9 cellular contexts compared by ENCODE assay signal in genomic region chr18:51361130-51361860, GRCh38.
DNase-seq lines count a peak whose midpoint lies in the region; ATAC-seq and TF ChIP-seq lines count a peak whose summit lies in the region.
"Had no signal": no experiment of that assay in that cellular context is flagged by ENCODE, and none has a peak within 500 bp of the region (broad histone marks: within the 10 kb centered on the region; RNA-seq: fewer than 3 reads in every experiment).

No MANE protein-coding gene starts in this region.

- H3K9ac ChIP-seq in SK-N-SH: no peak overlapping the region

- 62% methylated on average over 6 of the region's 6 CpGs for WGBS in suprapubic skin
- 54% methylated on average over 6 of the region's 6 CpGs for WGBS in SK-N-SH (ENCODE audit: low lambda C conversion rate)

- H3K27ac ChIP-seq in left ventricle myocardium inferior (replicated peaks): peak overlapping the region; percentile 77
- H3K27ac ChIP-seq in suprapubic skin: no peak overlapping the region
- no peak overlapping the region for H3K27ac ChIP-seq in SK-N-SH (ENCODE audit: low read depth in 2 of 2, low read length in 1 of 2)

- CTCF ChIA-PET in SK-N-SH (lab: Yijun Ruan, JAX): interaction anchor here (0.8 kb wide), 1 partner anchor 17 kb away, joined by 3 read pairs; no protein-coding TSS in a partner anchor

- intact Hi-C loops in left ventricle myocardium inferior (cut with micrococcal nuclease): no loop called here

- TF ChIP-seq RAD21 in SK-N-SH (IDR thresholded peaks at IDR 0.05; ENCODE audit: low read length): no peak

- H4K20me1 ChIP-seq in SK-N-SH (ENCODE audit: insufficient read depth): no peaks in the 10 kb centered on the region

- H3K9me3 ChIP-seq in left ventricle myocardium inferior (replicated peaks): no peaks in the 10 kb centered on the region
- no peaks in the 10 kb centered on the region for H3K9me3 ChIP-seq in suprapubic skin
- H3K9me3 ChIP-seq in SK-N-SH: no peaks in the 10 kb centered on the region

- peak; percentile 86 for ATAC-seq in GM21825 (IDR thresholded peaks at IDR 0.05; ENCODE audit: unreplicated experiment)

- no peaks in the 10 kb centered on the region for H3F3A ChIP-seq in SK-N-SH (replicated peaks; ENCODE audit: insufficient read depth)

- H3K4me3 ChIP-seq in left ventricle myocardium inferior: no peak overlapping the region
- H3K4me3 ChIP-seq in suprapubic skin: no peak overlapping the region
- H3K4me3 ChIP-seq in SK-N-SH (ENCODE audit: low read depth in 2 of 2, low read length in 1 of 2): no peak overlapping the region

- H3K27me3 ChIP-seq in left ventricle myocardium inferior (ENCODE audit: low read depth) (no peaks in the 10 kb centered on the region), suprapubic skin (no peaks in the 10 kb centered on the region), SK-N-SH (ENCODE audit: insufficient read depth) (no peaks in the 10 kb centered on the region)

- no peak overlapping the region for H3K4me2 ChIP-seq in SK-N-SH

- DNase-seq in GM13977 (ENCODE audit: low spot score) (peak; percentile 17), NOMO-1 treated with dmso at 0.1 percent for 144 hours (lab: John Stamatoyannopoulos, UW; ENCODE audit: unreplicated experiment) (peak; percentile 59), left ventricle myocardium inferior (no peak), suprapubic skin (ENCODE audit: low spot score in 2 of 2) (no peak), iPS-NIHi11 (ENCODE audit: low spot score) (no peak), SK-N-SH (no peak), NCI-H446 (lab: John Stamatoyannopoulos, UW) (no peak)
- DNase-seq: NCI-H1417 treated with DMSO at 0.1 percent for 48 hours had no signal

- no peak overlapping the region for H2AFZ ChIP-seq in SK-N-SH (ENCODE audit: low read depth)

- TF ChIP-seq CTCF in GM13977 (IDR thresholded peaks at IDR 0.05; ENCODE audit: extremely low read depth, insufficient read depth, missing control alignments) (no peak), left ventricle myocardium inferior (IDR thresholded peaks at IDR 0.05; ENCODE audit: borderline replicate concordance) (no peak), suprapubic skin (IDR thresholded peaks at IDR 0.05) (no peak), SK-N-SH (IDR thresholded peaks at IDR 0.05) (no peak)

- TF ChIP-seq POLR2A in suprapubic skin (IDR thresholded peaks at IDR 0.05): no peak

- H3K36me3 ChIP-seq in left ventricle myocardium inferior: no peaks in the 10 kb centered on the region
- no peaks in the 10 kb centered on the region for H3K36me3 ChIP-seq in suprapubic skin
- no peaks in the 10 kb centered on the region for H3K36me3 ChIP-seq in SK-N-SH (replicated peaks in 1 of 2; ENCODE audit: control insufficient read depth in 1 of 2, insufficient read depth in 2 of 2, low read length in 1 of 2)

- in situ Hi-C loops in GM13977 (cut with MboI; ENCODE audit: low pct_unique_long_range_greater_than_20kb, low sequenced_read_pairs, unreplicated experiment): no loop called here

- H3K79me2 ChIP-seq in SK-N-SH (ENCODE audit: insufficient read depth): no peaks in the 10 kb centered on the region

- POLR2A ChIA-PET in SK-N-SH (lab: Yijun Ruan, JAX): no interaction called here

- peaks cover 16% of the 10 kb centered on the region for H3K4me1 ChIP-seq in left ventricle myocardium inferior
- H3K4me1 ChIP-seq in suprapubic skin: no peaks in the 10 kb centered on the region
- H3K4me1 ChIP-seq in SK-N-SH (ENCODE audit: control insufficient read depth in 1 of 2, insufficient read depth in 2 of 2, low read depth in 1 of 2, low read length in 1 of 2): no peaks in the 10 kb centered on the region; a peak in 1 of 4 replicates

- TF ChIP-seq EP300 in suprapubic skin (IDR thresholded peaks at IDR 0.05): no peak
- TF ChIP-seq EP300 in SK-N-SH (IDR thresholded peaks at IDR 0.05; ENCODE audit: borderline replicate concordance in 1 of 2, low read depth in 1 of 2, low read length in 1 of 2): no peak

- no peaks in the 10 kb centered on the region for H3K9me2 ChIP-seq in SK-N-SH

TF ChIP-seq in SK-N-SH, 30 proteins besides CTCF, POLR2A, EP300 and RAD21:
- TF ChIP-seq RCOR1 (IDR thresholded peaks at IDR 0.05; ENCODE audit: low read length) (no peak), YY1 (IDR thresholded peaks at IDR 0.05; ENCODE audit: low read depth) (no peak), USF2 (IDR thresholded peaks at IDR 0.05; ENCODE audit: borderline replicate concordance, low read depth, low read length) (no peak), MEF2A (IDR thresholded peaks at IDR 0.05; ENCODE audit: borderline replicate concordance, low read depth) (no peak), IRF3 (IDR thresholded peaks at IDR 0.05; ENCODE audit: low read depth, low read length) (no peak), CHD2 (IDR thresholded peaks at IDR 0.05; ENCODE audit: low read length, partially characterized antibody) (no peak), FOSL2 (IDR thresholded peaks at IDR 0.05; ENCODE audit: borderline replicate concordance, low read depth) (no peak), RFX5 (IDR thresholded peaks at IDR 0.05; ENCODE audit: low read length) (no peak), USF1 (IDR thresholded peaks at IDR 0.05; ENCODE audit: borderline replicate concordance, low read depth) (no peak), FOXM1 (IDR thresholded peaks at IDR 0.05; ENCODE audit: low read depth) (no peak)

Comparison
In these comparisons a context has a peak if more than half of its experiments do, and no peak if none do; other contexts are left out.
1. DNase-seq: peak in GM13977 (single experiment) and NOMO-1 treated with dmso at 0.1 percent for 144 hours (single experiment); none in left ventricle myocardium inferior (single experiment), suprapubic skin (0 of 2), iPS-NIHi11 (single experiment), SK-N-SH (single experiment) and NCI-H446 (0 of 2).